Comparison of ENCODE assay signal across 17 cellular contexts in genomic region chr2:182818541-182819308, GRCh38. TPM values are rescaled to one million over a fixed set of nuclear protein-coding genes. Genes with fewer than 3 reads are reported as not detected.
DNase-seq lines count a peak whose midpoint lies in the region; ATAC-seq and TF ChIP-seq lines count a peak whose summit lies in the region.
"Had no signal": no experiment of that assay in that cellular context is flagged by ENCODE, and none has a peak within 500 bp of the region (broad histone marks: within the 10 kb centered on the region; RNA-seq: fewer than 3 reads in every experiment).

No MANE protein-coding gene starts in this region.

- no peak overlapping the region for H3K56ac ChIP-seq in mesendoderm (ENCODE audit: low read length)

- peak overlapping the region; percentile 93 for H3K27ac Mint-ChIP-seq in GM23338
- H3K27ac Mint-ChIP-seq: activated CD8-positive, alpha-beta T cell treated with anti-CD3 and anti-CD28 coated beads for 36 hours; HFFc6; natural killer cell treated with Interleukin-12 subunit alpha and Interleukin-12 subunit beta and Interleukin-15 and Interleukin-18, amount 100 ng/mL, for 72 hours had no signal

- ATAC-seq in GM23338, result peak; percentile 95
- ATAC-seq: activated CD8-positive, alpha-beta T cell treated with anti-CD3 and anti-CD28 coated beads for 36 hours; body of pancreas; natural killer cell treated with Interleukin-12 subunit alpha and Interleukin-12 subunit beta and Interleukin-15 and Interleukin-18, amount 100 ng/mL, for 72 hours had no signal

- no CpG with 5 or more reads among the region's 6 CpGs for WGBS in mesendoderm (ENCODE audit: extremely low coverage, insufficient coverage, low lambda C conversion rate)

- no peaks in the 10 kb centered on the region for H3F3A ChIP-seq in GM23338 (replicated peaks; ENCODE audit: low read depth)

- H4K5ac ChIP-seq in mesendoderm (ENCODE audit: low read length), result no peak overlapping the region

- no peak overlapping the region for H4K8ac ChIP-seq in mesendoderm (ENCODE audit: low read depth, low read length)

- H3K79me2 ChIP-seq in GM23338 (replicated peaks; ENCODE audit: insufficient read depth) (no peaks in the 10 kb centered on the region), mesendoderm (ENCODE audit: control insufficient read depth, insufficient read depth, low read length) (no peaks in the 10 kb centered on the region)

- peak overlapping the region; percentile 79 for H3K27ac ChIP-seq in GM23338 (ENCODE audit: low read depth)
- no peak overlapping the region for H3K27ac ChIP-seq in mesendoderm (ENCODE audit: low read depth, low read length)
- H3K27ac ChIP-seq in effector memory CD4-positive, alpha-beta T cell (ENCODE audit: insufficient read depth, low read length, poor library complexity, severe bottlenecking), result no peak overlapping the region
- H3K27ac ChIP-seq: body of pancreas had no signal

- H2BK120ac ChIP-seq in mesendoderm (ENCODE audit: low read depth, low read length), result no peak overlapping the region

- H3K4me1 ChIP-seq in GM23338 (ENCODE audit: insufficient read depth), result peaks cover 33% of the 10 kb centered on the region
- peaks cover 3% of the 10 kb centered on the region for H3K4me1 ChIP-seq in mesendoderm (ENCODE audit: control insufficient read depth, low read depth, low read length)
- no peaks in the 10 kb centered on the region for H3K4me1 ChIP-seq in effector memory CD4-positive, alpha-beta T cell (ENCODE audit: control insufficient read depth, insufficient read depth, low read length, poor library complexity, severe bottlenecking)
- H3K4me1 ChIP-seq: BE2C had no signal

- no peaks in the 10 kb centered on the region for H3K36me3 Mint-ChIP-seq in GM23338 (ENCODE audit: low read depth)
- H3K36me3 Mint-ChIP-seq: natural killer cell treated with Interleukin-12 subunit alpha and Interleukin-12 subunit beta and Interleukin-15 and Interleukin-18, amount 100 ng/mL, for 72 hours had no signal

- H4K20me1 ChIP-seq in GM23338 (replicated peaks; ENCODE audit: insufficient read depth), result no peaks in the 10 kb centered on the region

- no peaks in the 10 kb centered on the region for H3K36me3 ChIP-seq in GM23338 (ENCODE audit: insufficient read depth)
- H3K36me3 ChIP-seq in mesendoderm (ENCODE audit: control insufficient read depth, insufficient read depth, low read length), result no peaks in the 10 kb centered on the region
- H3K36me3 ChIP-seq in effector memory CD4-positive, alpha-beta T cell (ENCODE audit: control insufficient read depth, insufficient read depth, low read length), result no peaks in the 10 kb centered on the region
- H3K36me3 ChIP-seq: BE2C had no signal

- no peaks in the 10 kb centered on the region for H3K27me3 Mint-ChIP-seq in GM23338 (ENCODE audit: insufficient read depth, low read depth, poor library complexity)

- H3K4me1 Mint-ChIP-seq in GM23338, result peaks cover 29% of the 10 kb centered on the region

- H3K23ac ChIP-seq in mesendoderm (ENCODE audit: low read length), result no peak overlapping the region

- peak overlapping the region; percentile 57 for H2BK15ac ChIP-seq in mesendoderm (replicated peaks; ENCODE audit: low read depth)

- no peak overlapping the region for H3K18ac ChIP-seq in mesendoderm (ENCODE audit: low read length)

- H3K9me3 ChIP-seq in effector memory CD4-positive, alpha-beta T cell (ENCODE audit: control insufficient read depth, low read length), result no peaks in the 10 kb centered on the region
- H3K9me3 ChIP-seq: BE2C, body of pancreas had no signal

- TF ChIP-seq CTCF in GM23338 (conservative IDR thresholded peaks at IDR 0.05; ENCODE audit: low read depth in 2 of 2), result no peak

- peak overlapping the region; percentile 36 for H3K4me2 ChIP-seq in GM23338
- H3K4me2 ChIP-seq in mesendoderm (ENCODE audit: low read length), result no peak overlapping the region

- H2AFZ ChIP-seq in GM23338, result no peak overlapping the region

- H2BK5ac ChIP-seq in mesendoderm (ENCODE audit: low read length), result no peak overlapping the region

- H3K4me3 Mint-ChIP-seq in GM23338, result peak overlapping the region; percentile 49
- H3K4me3 Mint-ChIP-seq: activated CD8-positive, alpha-beta T cell treated with anti-CD3 and anti-CD28 coated beads for 36 hours; HFFc6; natural killer cell treated with Interleukin-12 subunit alpha and Interleukin-12 subunit beta and Interleukin-15 and Interleukin-18, amount 100 ng/mL, for 72 hours had no signal

- DNase-seq in GM23338 (ENCODE audit: low spot score), result peak; percentile 68
- peak; percentile 66 for DNase-seq in NCI-H1417 treated with DMSO at 0.1 percent for 48 hours (lab: John Stamatoyannopoulos, UW)
- DNase-seq in SHP77 (lab: John Stamatoyannopoulos, UW), result peak; percentile 15 to 24
- DNase-seq in mesendoderm, result peak; percentile 29
- no peak for DNase-seq in glomerular visceral epithelial cell (ENCODE audit: extremely low spot score)
- no peak for DNase-seq in HuH-7.5 (ENCODE audit: low spot score)
- DNase-seq in effector memory CD4-positive, alpha-beta T cell, result no peak
- no peak for DNase-seq in activated CD4-positive, alpha-beta T cell treated with anti-CD3 and anti-CD28 coated beads for 1 hour
- DNase-seq: activated CD8-positive, alpha-beta T cell treated with anti-CD3 and anti-CD28 coated beads for 36 hours; activated gamma-delta T cell; BE2C; body of pancreas; effector CD4-positive, alpha-beta T cell; HFFc6; NCI-H1930; T-helper 9 cell had no signal

- no peak overlapping the region for H3K4ac ChIP-seq in mesendoderm (ENCODE audit: low read depth, low read length)

- H3K4me3 ChIP-seq in GM23338 (peak overlapping the region; percentile 7; the same call in 1 of the 2 replicates), mesendoderm (ENCODE audit: low read length) (no peak overlapping the region)
- no peak overlapping the region for H3K4me3 ChIP-seq in effector memory CD4-positive, alpha-beta T cell (ENCODE audit: insufficient read depth, low read depth, low read length, poor library complexity, severe bottlenecking)
- H3K4me3 ChIP-seq: body of pancreas had no signal

- no peak overlapping the region for H3K9ac ChIP-seq in mesendoderm (ENCODE audit: low read length)

- H2AK5ac ChIP-seq in mesendoderm (ENCODE audit: low read length), result no peak overlapping the region

- no peaks in the 10 kb centered on the region for H3K9me2 ChIP-seq in GM23338 (ENCODE audit: insufficient read depth)

- H3K79me1 ChIP-seq in mesendoderm (ENCODE audit: low read length), result no peaks in the 10 kb centered on the region

- H3K9me3 Mint-ChIP-seq in GM23338, result no peaks in the 10 kb centered on the region
- H3K9me3 Mint-ChIP-seq: activated CD8-positive, alpha-beta T cell treated with anti-CD3 and anti-CD28 coated beads for 36 hours; HFFc6; natural killer cell treated with Interleukin-12 subunit alpha and Interleukin-12 subunit beta and Interleukin-15 and Interleukin-18, amount 100 ng/mL, for 72 hours had no signal

- H3K27me3 ChIP-seq in GM23338 (ENCODE audit: insufficient read depth), result no peaks in the 10 kb centered on the region
- H3K27me3 ChIP-seq in mesendoderm (ENCODE audit: insufficient read depth, low read length, poor library complexity), result no peaks in the 10 kb centered on the region
- H3K27me3 ChIP-seq in effector memory CD4-positive, alpha-beta T cell (replicated peaks; ENCODE audit: control insufficient read depth, insufficient read depth, low read length, poor library complexity, severe bottlenecking), result no peaks in the 10 kb centered on the region
- H3K27me3 ChIP-seq: BE2C, body of pancreas had no signal

TF ChIP-seq in GM23338, 12 proteins besides CTCF, POLR2A, EP300 and RAD21 (continues in another document):
- TF ChIP-seq EZH2 (IDR thresholded peaks at IDR 0.05; ENCODE audit: low read depth, unreplicated experiment) (no peak), POLR2AphosphoS5 (IDR thresholded peaks at IDR 0.05; ENCODE audit: low read depth) (no peak), ZNF331 (CRISPR knock-in tag; IDR thresholded peaks at IDR 0.05; ENCODE audit: low read depth) (no peak), REST (IDR thresholded peaks at IDR 0.05; ENCODE audit: unreplicated experiment) (no peak)

RNA-seq across cellular contexts. Expression of gene FRZB, which starts 47.7 kb away (rescaled TPM):
- 0.52 and 1.0 TPM in 2 replicates for total RNA-seq in GM23338 (2014; rRNA removed; shearing (Covaris generic))
- polyA plus RNA-seq in GM23338 (2016; fragmentation: Nextera tagmentation; extraction: Ambion mirVana), result 1.2 and 1.5 TPM in 2 replicates
- 0.91 TPM for polyA plus RNA-seq in mesendoderm (2013, experiment 1 of 2)
- 0.84 TPM for polyA plus RNA-seq in mesendoderm (2013, experiment 2 of 2)
- total RNA-seq: activated CD8-positive, alpha-beta T cell treated with anti-CD3 and anti-CD28 coated beads for 36 hours; natural killer cell treated with Interleukin-12 subunit alpha and Interleukin-12 subunit beta and Interleukin-15 and Interleukin-18, amount 100 ng/mL, for 72 hours had no signal

Comparison
In these comparisons a context has a peak if more than half of its experiments do, and no peak if none do; other contexts are left out.
1. DNase-seq: peak in GM23338 (single experiment), NCI-H1417 treated with DMSO at 0.1 percent for 48 hours (single experiment), SHP77 (2 of 2) and mesendoderm (single experiment); none in glomerular visceral epithelial cell (single experiment), HuH-7.5 (single experiment), effector memory CD4-positive, alpha-beta T cell (0 of 3) and activated CD4-positive, alpha-beta T cell treated with anti-CD3 and anti-CD28 coated beads for 1 hour (single experiment).